In genomic region chr2:199462167-199462976, GRCh38 we compare ENCODE assay signal across 1 cellular context.
TF ChIP-seq lines count a peak whose summit lies in the region.

No MANE protein-coding gene starts in this region.

TF ChIP-seq in HCT116, 20 proteins besides CTCF, POLR2A, EP300 and RAD21 (continued from another document):
- TF ChIP-seq ZBTB33 (IDR thresholded peaks at IDR 0.05; ENCODE audit: extremely low read depth, insufficient replicate concordance, low read length) = no peak
- no peak for TF ChIP-seq CEBPB (IDR thresholded peaks at IDR 0.05; ENCODE audit: low read depth)
